In the genomic region with DNA sequence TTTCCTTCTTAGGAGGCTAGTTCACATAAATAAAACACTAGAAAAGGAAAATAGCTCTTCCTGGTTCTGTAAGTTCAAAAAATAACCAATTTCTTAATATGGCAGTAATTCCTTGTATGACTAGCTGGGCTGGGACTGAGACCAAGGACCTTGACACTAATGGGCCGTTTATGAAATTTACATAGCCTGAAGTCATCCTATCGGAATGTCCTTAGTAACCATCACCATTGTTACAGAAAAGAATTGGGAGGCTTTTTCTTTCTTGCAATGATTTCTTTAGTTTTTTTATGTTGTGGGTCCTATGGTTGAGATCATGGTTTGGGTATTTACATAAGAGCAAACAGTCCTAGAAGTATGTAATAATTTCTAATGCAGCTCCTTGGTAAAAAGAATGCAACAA, we compare ENCODE assay signal across 14 cellular contexts.
A peak's percentile ranks its signal among the peaks of the same experiment; 100 is the strongest.
DNase-seq lines count a peak whose midpoint lies in the region; ATAC-seq, FAIRE-seq and TF ChIP-seq lines count a peak whose summit lies in the region.
"Had no signal": no experiment of that assay in that cellular context is flagged by ENCODE, and none has a peak within 500 bp of the region (broad histone marks: within the 10 kb centered on the region; RNA-seq: fewer than 3 reads in every experiment).

No MANE protein-coding gene starts in this region.

- FAIRE-seq in H1 (lab: Jason Lieb, UNC) (peak; percentile 36), HepG2 (lab: Jason Lieb, UNC) (no peak)

- no peak overlapping the region for H2BK15ac ChIP-seq in H1 (ENCODE audit: low read length)

- peaks cover 3% of the 10 kb centered on the region for H3K9me3 Mint-ChIP-seq in mesothelial cell of epicardium
- H3K9me3 Mint-ChIP-seq: T-helper 2 cell treated with Interferon-gamma antibody and Interleukin-4, amounts not matched to agents 5 μg/mL and 100 μg/mL, for 36 hours had no signal

- H4K20me1 ChIP-seq in H1 (replicated peaks in 1 of 2; ENCODE audit: control insufficient read depth in 1 of 2, insufficient read depth in 2 of 2, low read length in 2 of 2) (no peaks in the 10 kb centered on the region), HepG2 (ENCODE audit: insufficient read depth, low read length) (no peaks in the 10 kb centered on the region)
- H4K20me1 ChIP-seq: BLaER1 treated with 17β-estradiol and CSF1 and Interleukin-3, amounts not matched to agents 10 nM and 100 nM had no signal

- TF ChIP-seq CTCF in H1 (IDR thresholded peaks at IDR 0.05; ENCODE audit: control extremely low read depth in 1 of 3, insufficient read depth in 1 of 3, low read depth in 1 of 3, low read length in 3 of 3) (no peak), mesothelial cell of epicardium (IDR thresholded peaks at IDR 0.05; ENCODE audit: unreplicated experiment) (no peak), HepG2 (CRISPR knock-in tag; IDR thresholded peaks at IDR 0.05) (no peak), transverse colon (IDR thresholded peaks at IDR 0.05) (no peak)

- H3K36me3 ChIP-seq in MG63, result no peaks in the 10 kb centered on the region
- no peaks in the 10 kb centered on the region for H3K36me3 ChIP-seq in H1 (ENCODE audit: control insufficient read depth in 2 of 4, insufficient read depth in 4 of 4, low read length in 3 of 4)
- H3K36me3 ChIP-seq in HepG2 (replicated peaks in 1 of 2; ENCODE audit: control insufficient read depth in 1 of 2, insufficient read depth in 2 of 2, low read length in 2 of 2), result no peaks in the 10 kb centered on the region
- H3K36me3 ChIP-seq in transverse colon, result no peaks in the 10 kb centered on the region
- H3K36me3 ChIP-seq: BLaER1 treated with 17β-estradiol and CSF1 and Interleukin-3, amounts not matched to agents 10 nM and 100 nM; ovary had no signal

- no peak overlapping the region for H2BK120ac ChIP-seq in H1 (replicated peaks; ENCODE audit: low read depth, low read length)

- TF ChIP-seq EP300 in H1 (IDR thresholded peaks at IDR 0.05; ENCODE audit: borderline replicate concordance in 1 of 2, low read depth in 2 of 2, low read length in 2 of 2) (no peak), HepG2 (IDR thresholded peaks at IDR 0.05; ENCODE audit: low read depth in 2 of 2, low read length in 2 of 2) (no peak), HepG2 (CRISPR knock-in tag; IDR thresholded peaks at IDR 0.05; ENCODE audit: borderline replicate concordance) (no peak), transverse colon (IDR thresholded peaks at IDR 0.05; ENCODE audit: low read depth) (no peak)

- no peak overlapping the region for H3K27ac ChIP-seq in H1 (ENCODE audit: low read depth, low read length)
- no peak overlapping the region for H3K27ac ChIP-seq in HepG2 (ENCODE audit: extremely low read length, insufficient read depth, low read length)
- H3K27ac ChIP-seq in transverse colon, result no peak overlapping the region
- H3K27ac ChIP-seq: BLaER1 treated with 17β-estradiol and CSF1 and Interleukin-3, amounts not matched to agents 10 nM and 100 nM; ovary had no signal

- BruUV-seq in HepG2 (replicated peaks; lab: Mats Ljungman, UMichigan), result no TSS peak

- no peak overlapping the region for H4K91ac ChIP-seq in H1 (replicated peaks; ENCODE audit: insufficient read length, low read length)

- H3K9ac ChIP-seq in H1 (replicated peaks in 1 of 4; ENCODE audit: extremely low read depth in 1 of 4, low read depth in 3 of 4, low read length in 3 of 4) (no peak overlapping the region), HepG2 (ENCODE audit: insufficient read depth, low read depth, low read length) (no peak overlapping the region)
- H3K9ac ChIP-seq: BLaER1 treated with 17β-estradiol and CSF1 and Interleukin-3, amounts not matched to agents 10 nM and 100 nM had no signal

- no peak for ATAC-seq in HepG2
- no peak for ATAC-seq in left ventricle myocardium superior
- ATAC-seq: activated CD8-positive, alpha-beta T cell treated with anti-CD3 and anti-CD28 coated beads, Interleukin-2, amount 10 ng/mL, durations not matched to agents 7 days and 5 days had no signal

- no peak overlapping the region for H2BK12ac ChIP-seq in H1 (ENCODE audit: low read depth, low read length)

- H4K5ac ChIP-seq in H1 (ENCODE audit: insufficient read length, low read depth, low read length), result no peak overlapping the region

- no peaks in the 10 kb centered on the region for H3K23me2 ChIP-seq in H1 (ENCODE audit: low read depth, low read length)

- no peak overlapping the region for H3K18ac ChIP-seq in H1 (ENCODE audit: extremely low read depth, low read length)

- DNase-seq in EH (ENCODE audit: low read depth), result peak; percentile 95
- peak; percentile 53 for DNase-seq in MG63
- DNase-seq in H1 (ENCODE audit: low read depth in 1 of 2, low spot score in 2 of 2), result no peak
- DNase-seq in mesothelial cell of epicardium (ENCODE audit: low spot score in 2 of 2, unreplicated experiment in 2 of 2), result no peak
- DNase-seq in HepG2 (ENCODE audit: low spot score), result no peak
- DNase-seq in left ventricle myocardium superior, result no peak
- DNase-seq in stimulated activated CD4-positive, alpha-beta T cell treated with anti-CD3 and anti-CD28 coated beads, Interleukin-12 subunit alpha, Interleukin-12 subunit beta, amount 100 ng/mL, for 4 hours, result no peak
- no peak for DNase-seq in transverse colon
- DNase-seq: activated CD8-positive, alpha-beta T cell treated with anti-CD3 and anti-CD28 coated beads, Interleukin-2, amount 10 ng/mL, durations not matched to agents 7 days and 5 days; MM.1S; ovary had no signal

- H3K79me2 ChIP-seq in H1 (ENCODE audit: control insufficient read depth in 1 of 2, insufficient read depth in 2 of 2, low read length in 2 of 2) (no peaks in the 10 kb centered on the region), HepG2 (ENCODE audit: insufficient read depth, low read length) (no peaks in the 10 kb centered on the region)

- POLR2A ChIA-PET in H1 (lab: Charles Lee; ENCODE audit: partially characterized antibody) (interaction anchor here (1.2 to 1.5 kb wide), 2 partner anchors 20 to 88 kb away, joined by 3 to 4 read pairs; no protein-coding TSS in a partner anchor), HepG2 (lab: Yijun Ruan, JAX) (no interaction called here)

- TF ChIP-seq RAD21 in H1 (IDR thresholded peaks at IDR 0.05 in 1 of 2, conservative IDR thresholded peaks at IDR 0.05 in 1 of 2; ENCODE audit: low read depth in 2 of 2, low read length in 2 of 2) (no peak), HepG2 (CRISPR knock-in tag; IDR thresholded peaks at IDR 0.05) (no peak)

- peaks cover 3% of the 10 kb centered on the region; the same call in 1 of the 2 replicates for H3K9me3 ChIP-seq in MG63
- H3K9me3 ChIP-seq in H1 (ENCODE audit: insufficient read depth in 2 of 2, low read depth in 1 of 2, low read length in 1 of 2), result no peaks in the 10 kb centered on the region
- H3K9me3 ChIP-seq in HepG2 (ENCODE audit: low read length), result no peaks in the 10 kb centered on the region
- no peaks in the 10 kb centered on the region for H3K9me3 ChIP-seq in transverse colon
- H3K9me3 ChIP-seq: BLaER1 treated with 17β-estradiol and CSF1 and Interleukin-3, amounts not matched to agents 10 nM and 100 nM; ovary had no signal

- no peak overlapping the region for H2AK5ac ChIP-seq in H1 (ENCODE audit: low read depth, low read length)

- no peak for TF ChIP-seq POLR2A in H1 (IDR thresholded peaks at IDR 0.05; ENCODE audit: control extremely low read depth in 1 of 2, low read depth in 2 of 2, low read length in 2 of 2)
- no peak for TF ChIP-seq POLR2A in HepG2 (IDR thresholded peaks at IDR 0.05; ENCODE audit: insufficient read depth in 1 of 2, low read depth in 2 of 2, low read length in 2 of 2)
- TF ChIP-seq POLR2A in transverse colon (IDR thresholded peaks at IDR 0.05), result no peak

- in situ Hi-C loops in HepG2 (cut with HindIII; ENCODE audit: extremely low pct_ligation_motif_present, low pct_unique_long_range_greater_than_20kb) (no loop called here), transverse colon (cut with MboI; ENCODE audit: low pct_ligation_motif_present in 1 of 4, low pct_unique_long_range_greater_than_20kb in 1 of 4, low sequenced_read_pairs in 3 of 4) (no loop called here)

- H3K23ac ChIP-seq in H1 (ENCODE audit: insufficient read length), result no peak overlapping the region

- H3K4me2 ChIP-seq in H1 (ENCODE audit: insufficient read depth in 1 of 2, low read depth in 2 of 2, low read length in 2 of 2), result no peak overlapping the region
- no peak overlapping the region for H3K4me2 ChIP-seq in HepG2 (ENCODE audit: low read depth, low read length)
- H3K4me2 ChIP-seq: BLaER1 treated with 17β-estradiol and CSF1 and Interleukin-3, amounts not matched to agents 10 nM and 100 nM had no signal

- no peak overlapping the region for H4K8ac ChIP-seq in H1 (ENCODE audit: extremely low read depth, insufficient read depth, low read length)

- H3K36me3 Mint-ChIP-seq in mesothelial cell of epicardium, result no peaks in the 10 kb centered on the region
- H3K36me3 Mint-ChIP-seq: activated naive CD4-positive, alpha-beta T cell treated with anti-CD3 and anti-CD28 coated beads, Interleukin-2, amount 50 U/mL, for 24 hours had no signal

- peaks cover 9% of the 10 kb centered on the region for H3K4me1 Mint-ChIP-seq in mesothelial cell of epicardium
- H3K4me1 Mint-ChIP-seq: activated naive CD4-positive, alpha-beta T cell treated with anti-CD3 and anti-CD28 coated beads, Interleukin-2, amount 50 U/mL, for 24 hours had no signal

- CTCF ChIA-PET in H1 (lab: Charles Lee; ENCODE audit: partially characterized antibody) (interaction anchor here (1.2 kb wide), 1 partner anchor 12 kb away, joined by 4 read pairs; no protein-coding TSS in a partner anchor), HepG2 (lab: Yijun Ruan, JAX; ENCODE audit: low intra/inter-chr PET ratio, low total read pairs) (no interaction called here)

- intact Hi-C loops in HepG2 (cut with micrococcal nuclease; ENCODE audit: unreplicated experiment), result no loop called here
- intact Hi-C loops in left ventricle myocardium superior (cut with micrococcal nuclease), result no loop called here
- intact Hi-C loops in transverse colon (cut with DNase I; ENCODE audit: low total_unique reads), result no loop called here

- H3K4ac ChIP-seq in H1 (replicated peaks; ENCODE audit: insufficient read length, low read depth, low read length), result no peak overlapping the region

- no peaks in the 10 kb centered on the region for H3K79me1 ChIP-seq in H1 (ENCODE audit: low read depth, low read length)

- H3K4me1 ChIP-seq in H1 (replicated peaks in 1 of 4; ENCODE audit: control insufficient read depth in 3 of 4, insufficient read depth in 4 of 4, low read length in 3 of 4) (peaks cover 0 to 5% (median 0%) of the 10 kb centered on the region in 4 experiments; a peak in 2 of 7 replicates), HepG2 (ENCODE audit: insufficient read depth, low read length) (no peaks in the 10 kb centered on the region), transverse colon (no peaks in the 10 kb centered on the region)

- H2BK20ac ChIP-seq in H1 (ENCODE audit: low read length), result no peak overlapping the region

- H3K56ac ChIP-seq in H1 (replicated peaks; ENCODE audit: insufficient read length, low read depth, low read length), result no peak overlapping the region

- H3K4me3 ChIP-seq in MG63 (no peak overlapping the region), H1 (ENCODE audit: extremely low read depth in 1 of 4, insufficient read depth in 2 of 4, low read depth in 3 of 4, low read length in 4 of 4) (no peak overlapping the region), HepG2 (replicated peaks in 1 of 3; ENCODE audit: insufficient read depth in 1 of 3, low read depth in 2 of 3, low read length in 3 of 3) (no peak overlapping the region), transverse colon (no peak overlapping the region)
- H3K4me3 ChIP-seq: BLaER1 treated with 17β-estradiol and CSF1 and Interleukin-3, amounts not matched to agents 10 nM and 100 nM; ovary had no signal

- H3K27ac Mint-ChIP-seq in mesothelial cell of epicardium, result peak overlapping the region; percentile 13
- H3K27ac Mint-ChIP-seq: activated CD8-positive, alpha-beta T cell treated with anti-CD3 and anti-CD28 coated beads, Interleukin-2, amount 10 ng/mL, durations not matched to agents 7 days and 5 days; activated naive CD4-positive, alpha-beta T cell treated with anti-CD3 and anti-CD28 coated beads, Interleukin-2, amount 50 U/mL, for 24 hours; T-helper 2 cell treated with Interferon-gamma antibody and Interleukin-4, amounts not matched to agents 5 μg/mL and 100 μg/mL, for 36 hours had no signal

- H3K27me3 ChIP-seq in MG63 (no peaks in the 10 kb centered on the region), H1 (replicated peaks in 1 of 4; ENCODE audit: control insufficient read depth in 3 of 4, extremely low read depth in 1 of 4, insufficient read depth in 3 of 4, low read length in 3 of 4) (no peaks in the 10 kb centered on the region), HepG2 (ENCODE audit: control insufficient read depth in 1 of 2, insufficient read depth in 2 of 2, low read length in 2 of 2) (no peaks in the 10 kb centered on the region), transverse colon (no peaks in the 10 kb centered on the region)
- H3K27me3 ChIP-seq: BLaER1 treated with 17β-estradiol and CSF1 and Interleukin-3, amounts not matched to agents 10 nM and 100 nM; ovary had no signal

- no peak overlapping the region for H3K4me3 Mint-ChIP-seq in mesothelial cell of epicardium
- H3K4me3 Mint-ChIP-seq: activated CD8-positive, alpha-beta T cell treated with anti-CD3 and anti-CD28 coated beads, Interleukin-2, amount 10 ng/mL, durations not matched to agents 7 days and 5 days; activated naive CD4-positive, alpha-beta T cell treated with anti-CD3 and anti-CD28 coated beads, Interleukin-2, amount 50 U/mL, for 24 hours; T-helper 2 cell treated with Interferon-gamma antibody and Interleukin-4, amounts not matched to agents 5 μg/mL and 100 μg/mL, for 36 hours had no signal

- H2BK5ac ChIP-seq in H1 (ENCODE audit: low read depth, low read length), result no peak overlapping the region

- H3K14ac ChIP-seq in H1 (ENCODE audit: insufficient read length), result no peak overlapping the region

- no peak overlapping the region for H2AFZ ChIP-seq in H1 (ENCODE audit: low read length)
- H2AFZ ChIP-seq in HepG2 (ENCODE audit: low read length), result no peak overlapping the region

- no peaks in the 10 kb centered on the region for H3K27me3 Mint-ChIP-seq in mesothelial cell of epicardium (ENCODE audit: low read depth)
- H3K27me3 Mint-ChIP-seq: activated naive CD4-positive, alpha-beta T cell treated with anti-CD3 and anti-CD28 coated beads, Interleukin-2, amount 50 U/mL, for 24 hours had no signal

- WGBS in H1 (ENCODE audit: extremely low coverage in 1 of 2, insufficient coverage in 1 of 2, insufficient read length in 1 of 2, insufficient replicate concordance in 2 of 2, low coverage in 1 of 2, low lambda C conversion rate in 2 of 2, missing lambda C conversion rate in 1 of 2), 2 experiments, result 63% methylated on average over 2 of the region's 2 CpGs; no CpG with 5 or more reads in 1 of the 2 experiments
- WGBS in HepG2 (ENCODE audit: low lambda C conversion rate), result 2% methylated on average over 2 of the region's 2 CpGs
- WGBS in transverse colon (ENCODE audit: low coverage in 1 of 2), 2 donors, result 57 to 61% methylated on average over 2 of the region's 2 CpGs

Comparison
In these comparisons a context has a peak if more than half of its experiments do, and no peak if none do; other contexts are left out.
1. DNase-seq: peak in EH (single experiment) and MG63 (single experiment); none in H1 (0 of 2), mesothelial cell of epicardium (0 of 2), HepG2 (single experiment), left ventricle myocardium superior (single experiment), stimulated activated CD4-positive, alpha-beta T cell treated with anti-CD3 and anti-CD28 coated beads, Interleukin-12 subunit alpha, Interleukin-12 subunit beta, amount 100 ng/mL, for 4 hours (single experiment) and transverse colon (single experiment).